ENCODE assay signal across 1 cellular context in the genomic region with DNA sequence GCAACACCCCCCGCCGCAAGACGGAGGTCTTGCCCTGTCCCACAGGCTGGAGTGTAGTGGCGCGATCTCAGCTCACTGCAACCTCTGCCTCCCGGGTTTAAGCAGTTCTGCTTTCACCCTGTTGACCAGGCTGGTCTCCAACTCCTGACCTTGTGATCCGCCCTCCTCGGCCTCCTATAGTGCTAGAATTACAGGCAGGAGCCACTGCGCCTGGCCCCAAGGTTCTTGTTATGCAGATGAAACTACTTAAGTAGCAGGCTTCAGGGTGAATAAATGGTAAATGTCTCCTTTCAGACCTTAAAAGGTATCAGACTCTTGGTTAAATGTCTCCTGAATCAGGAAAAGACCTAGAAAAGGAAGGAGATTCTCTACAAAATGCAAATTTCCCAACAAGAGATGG.
TF ChIP-seq lines count a peak whose summit lies in the region.

No MANE protein-coding gene starts in this region.

TF ChIP-seq in H1, 55 proteins besides CTCF, POLR2A, EP300 and RAD21 (continued from another document):
- TF ChIP-seq, protein P1, sequence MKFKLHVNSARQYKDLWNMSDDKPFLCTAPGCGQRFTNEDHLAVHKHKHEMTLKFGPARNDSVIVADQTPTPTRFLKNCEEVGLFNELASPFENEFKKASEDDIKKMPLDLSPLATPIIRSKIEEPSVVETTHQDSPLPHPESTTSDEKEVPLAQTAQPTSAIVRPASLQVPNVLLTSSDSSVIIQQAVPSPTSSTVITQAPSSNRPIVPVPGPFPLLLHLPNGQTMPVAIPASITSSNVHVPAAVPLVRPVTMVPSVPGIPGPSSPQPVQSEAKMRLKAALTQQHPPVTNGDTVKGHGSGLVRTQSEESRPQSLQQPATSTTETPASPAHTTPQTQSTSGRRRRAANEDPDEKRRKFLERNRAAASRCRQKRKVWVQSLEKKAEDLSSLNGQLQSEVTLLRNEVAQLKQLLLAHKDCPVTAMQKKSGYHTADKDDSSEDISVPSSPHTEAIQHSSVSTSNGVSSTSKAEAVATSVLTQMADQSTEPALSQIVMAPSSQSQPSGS (IDR thresholded peaks at IDR 0.05; ENCODE audit: low read length): no peak
- TF ChIP-seq POLR2AphosphoS5 (IDR thresholded peaks at IDR 0.05; ENCODE audit: low read depth, low read length): peak; percentile 61; the same call in 1 of the 2 replicates
- peak; percentile 92 for TF ChIP-seq POU5F1 (IDR thresholded peaks at IDR 0.05; ENCODE audit: low read depth, low read length)
- TF ChIP-seq HDAC2 (IDR thresholded peaks at IDR 0.05; ENCODE audit: borderline replicate concordance in 1 of 2, low read depth in 2 of 2, low read length in 2 of 2): 0 out of 4 replicates have a peak, but pooled peaks have one; percentile 43 to 44
- peak; percentile 10; the same call in 1 of the 2 replicates for TF ChIP-seq CREB1 (IDR thresholded peaks at IDR 0.05)
- TF ChIP-seq JUND (IDR thresholded peaks at IDR 0.05; ENCODE audit: low read length): no peak
- peak; percentile 65; the same call in 1 of the 2 replicates for TF ChIP-seq TBP (IDR thresholded peaks at IDR 0.05; ENCODE audit: low read depth, low read length)
- TF ChIP-seq SIRT6 (IDR thresholded peaks at IDR 0.05; ENCODE audit: low read length): no peak
- TF ChIP-seq SIN3A (conservative IDR thresholded peaks at IDR 0.05 in 1 of 2, IDR thresholded peaks at IDR 0.05 in 1 of 2; ENCODE audit: low read depth in 1 of 2, low read length in 2 of 2): no peak
- no peak for TF ChIP-seq KDM4A (IDR thresholded peaks at IDR 0.05; ENCODE audit: low read depth, low read length, severe bottlenecking)
- TF ChIP-seq KDM1A (IDR thresholded peaks at IDR 0.05; ENCODE audit: borderline replicate concordance, low read length): peak; percentile 33; the same call in 1 of the 2 replicates
- TF ChIP-seq CBX5 (IDR thresholded peaks at IDR 0.05; ENCODE audit: low read depth, low read length): no peak
- TF ChIP-seq, protein P2, sequence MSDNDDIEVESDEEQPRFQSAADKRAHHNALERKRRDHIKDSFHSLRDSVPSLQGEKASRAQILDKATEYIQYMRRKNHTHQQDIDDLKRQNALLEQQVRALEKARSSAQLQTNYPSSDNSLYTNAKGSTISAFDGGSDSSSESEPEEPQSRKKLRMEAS (IDR thresholded peaks at IDR 0.05): no peak
- peak; percentile 93 for TF ChIP-seq NANOG (IDR thresholded peaks at IDR 0.05; ENCODE audit: insufficient read depth, low read depth, low read length, poor library complexity, severe bottlenecking)
- TF ChIP-seq, protein P3, sequence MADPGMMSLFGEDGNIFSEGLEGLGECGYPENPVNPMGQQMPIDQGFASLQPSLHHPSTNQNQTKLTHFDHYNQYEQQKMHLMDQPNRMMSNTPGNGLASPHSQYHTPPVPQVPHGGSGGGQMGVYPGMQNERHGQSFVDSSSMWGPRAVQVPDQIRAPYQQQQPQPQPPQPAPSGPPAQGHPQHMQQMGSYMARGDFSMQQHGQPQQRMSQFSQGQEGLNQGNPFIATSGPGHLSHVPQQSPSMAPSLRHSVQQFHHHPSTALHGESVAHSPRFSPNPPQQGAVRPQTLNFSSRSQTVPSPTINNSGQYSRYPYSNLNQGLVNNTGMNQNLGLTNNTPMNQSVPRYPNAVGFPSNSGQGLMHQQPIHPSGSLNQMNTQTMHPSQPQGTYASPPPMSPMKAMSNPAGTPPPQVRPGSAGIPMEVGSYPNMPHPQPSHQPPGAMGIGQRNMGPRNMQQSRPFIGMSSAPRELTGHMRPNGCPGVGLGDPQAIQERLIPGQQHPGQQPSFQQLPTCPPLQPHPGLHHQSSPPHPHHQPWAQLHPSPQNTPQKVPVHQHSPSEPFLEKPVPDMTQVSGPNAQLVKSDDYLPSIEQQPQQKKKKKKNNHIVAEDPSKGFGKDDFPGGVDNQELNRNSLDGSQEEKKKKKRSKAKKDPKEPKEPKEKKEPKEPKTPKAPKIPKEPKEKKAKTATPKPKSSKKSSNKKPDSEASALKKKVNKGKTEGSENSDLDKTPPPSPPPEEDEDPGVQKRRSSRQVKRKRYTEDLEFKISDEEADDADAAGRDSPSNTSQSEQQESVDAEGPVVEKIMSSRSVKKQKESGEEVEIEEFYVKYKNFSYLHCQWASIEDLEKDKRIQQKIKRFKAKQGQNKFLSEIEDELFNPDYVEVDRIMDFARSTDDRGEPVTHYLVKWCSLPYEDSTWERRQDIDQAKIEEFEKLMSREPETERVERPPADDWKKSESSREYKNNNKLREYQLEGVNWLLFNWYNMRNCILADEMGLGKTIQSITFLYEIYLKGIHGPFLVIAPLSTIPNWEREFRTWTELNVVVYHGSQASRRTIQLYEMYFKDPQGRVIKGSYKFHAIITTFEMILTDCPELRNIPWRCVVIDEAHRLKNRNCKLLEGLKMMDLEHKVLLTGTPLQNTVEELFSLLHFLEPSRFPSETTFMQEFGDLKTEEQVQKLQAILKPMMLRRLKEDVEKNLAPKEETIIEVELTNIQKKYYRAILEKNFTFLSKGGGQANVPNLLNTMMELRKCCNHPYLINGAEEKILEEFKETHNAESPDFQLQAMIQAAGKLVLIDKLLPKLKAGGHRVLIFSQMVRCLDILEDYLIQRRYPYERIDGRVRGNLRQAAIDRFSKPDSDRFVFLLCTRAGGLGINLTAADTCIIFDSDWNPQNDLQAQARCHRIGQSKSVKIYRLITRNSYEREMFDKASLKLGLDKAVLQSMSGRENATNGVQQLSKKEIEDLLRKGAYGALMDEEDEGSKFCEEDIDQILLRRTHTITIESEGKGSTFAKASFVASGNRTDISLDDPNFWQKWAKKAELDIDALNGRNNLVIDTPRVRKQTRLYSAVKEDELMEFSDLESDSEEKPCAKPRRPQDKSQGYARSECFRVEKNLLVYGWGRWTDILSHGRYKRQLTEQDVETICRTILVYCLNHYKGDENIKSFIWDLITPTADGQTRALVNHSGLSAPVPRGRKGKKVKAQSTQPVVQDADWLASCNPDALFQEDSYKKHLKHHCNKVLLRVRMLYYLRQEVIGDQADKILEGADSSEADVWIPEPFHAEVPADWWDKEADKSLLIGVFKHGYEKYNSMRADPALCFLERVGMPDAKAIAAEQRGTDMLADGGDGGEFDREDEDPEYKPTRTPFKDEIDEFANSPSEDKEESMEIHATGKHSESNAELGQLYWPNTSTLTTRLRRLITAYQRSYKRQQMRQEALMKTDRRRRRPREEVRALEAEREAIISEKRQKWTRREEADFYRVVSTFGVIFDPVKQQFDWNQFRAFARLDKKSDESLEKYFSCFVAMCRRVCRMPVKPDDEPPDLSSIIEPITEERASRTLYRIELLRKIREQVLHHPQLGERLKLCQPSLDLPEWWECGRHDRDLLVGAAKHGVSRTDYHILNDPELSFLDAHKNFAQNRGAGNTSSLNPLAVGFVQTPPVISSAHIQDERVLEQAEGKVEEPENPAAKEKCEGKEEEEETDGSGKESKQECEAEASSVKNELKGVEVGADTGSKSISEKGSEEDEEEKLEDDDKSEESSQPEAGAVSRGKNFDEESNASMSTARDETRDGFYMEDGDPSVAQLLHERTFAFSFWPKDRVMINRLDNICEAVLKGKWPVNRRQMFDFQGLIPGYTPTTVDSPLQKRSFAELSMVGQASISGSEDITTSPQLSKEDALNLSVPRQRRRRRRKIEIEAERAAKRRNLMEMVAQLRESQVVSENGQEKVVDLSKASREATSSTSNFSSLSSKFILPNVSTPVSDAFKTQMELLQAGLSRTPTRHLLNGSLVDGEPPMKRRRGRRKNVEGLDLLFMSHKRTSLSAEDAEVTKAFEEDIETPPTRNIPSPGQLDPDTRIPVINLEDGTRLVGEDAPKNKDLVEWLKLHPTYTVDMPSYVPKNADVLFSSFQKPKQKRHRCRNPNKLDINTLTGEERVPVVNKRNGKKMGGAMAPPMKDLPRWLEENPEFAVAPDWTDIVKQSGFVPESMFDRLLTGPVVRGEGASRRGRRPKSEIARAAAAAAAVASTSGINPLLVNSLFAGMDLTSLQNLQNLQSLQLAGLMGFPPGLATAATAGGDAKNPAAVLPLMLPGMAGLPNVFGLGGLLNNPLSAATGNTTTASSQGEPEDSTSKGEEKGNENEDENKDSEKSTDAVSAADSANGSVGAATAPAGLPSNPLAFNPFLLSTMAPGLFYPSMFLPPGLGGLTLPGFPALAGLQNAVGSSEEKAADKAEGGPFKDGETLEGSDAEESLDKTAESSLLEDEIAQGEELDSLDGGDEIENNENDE (IDR thresholded peaks at IDR 0.05; ENCODE audit: insufficient replicate concordance, low read length): peak; percentile 94
- TF ChIP-seq TEAD4 (IDR thresholded peaks at IDR 0.05; ENCODE audit: low read depth, low read length): no peak
- TF ChIP-seq MAFK (IDR thresholded peaks at IDR 0.05; ENCODE audit: low read depth, low read length): no peak
- no peak for TF ChIP-seq GTF2F1 (IDR thresholded peaks at IDR 0.05; ENCODE audit: borderline replicate concordance, low read depth, low read length)
- no peak for TF ChIP-seq ZNF274 (IDR thresholded peaks at IDR 0.05; ENCODE audit: borderline replicate concordance, extremely low read depth, low read length)
- no peak for TF ChIP-seq PHF8 (conservative IDR thresholded peaks at IDR 0.05; ENCODE audit: low read depth, low read length)
- no peak for TF ChIP-seq CEBPB (IDR thresholded peaks at IDR 0.05; ENCODE audit: low read depth, low read length)
- TF ChIP-seq ASH2L (IDR thresholded peaks at IDR 0.05; ENCODE audit: low read length): peak; percentile 68
- no peak for TF ChIP-seq KDM5A (IDR thresholded peaks at IDR 0.05; ENCODE audit: low read length)
- TF ChIP-seq FOSL1 (IDR thresholded peaks at IDR 0.05; ENCODE audit: insufficient read depth, low read depth, low read length): no peak
- TF ChIP-seq SP1 (IDR thresholded peaks at IDR 0.05; ENCODE audit: low read depth, low read length): no peak
- TF ChIP-seq BCL11A (IDR thresholded peaks at IDR 0.05; ENCODE audit: low read depth in 2 of 2, low read length in 2 of 2): no peak
- TF ChIP-seq SUZ12 (IDR thresholded peaks at IDR 0.05; ENCODE audit: low read length): no peak
- 0 out of 2 replicates have a peak, but pooled peaks have one; percentile 44 for TF ChIP-seq TCF12 (IDR thresholded peaks at IDR 0.05; ENCODE audit: low read depth, low read length)
